In genomic region chr19:57362997-57363705, GRCh38 we compare ENCODE assay signal across 8 cellular contexts. TPM values are rescaled to one million over a fixed set of nuclear protein-coding genes. Genes with fewer than 3 reads are reported as not detected.
A peak's percentile ranks its signal among the peaks of the same experiment; 100 is the strongest.
DNase-seq lines count a peak whose midpoint lies in the region; ATAC-seq and TF ChIP-seq lines count a peak whose summit lies in the region.

TSS of gene TRAPPC2B (plus strand) at chr19:57363551. CDS start at chr19:57364834, 1,283 bp downstream.
TSS of gene ZNF547 (plus strand) at chr19:57363551. CDS start at chr19:57368556, 5,005 bp downstream.

- DNase-seq in DMS53 (lab: John Stamatoyannopoulos, UW) (peak; percentile 100), PC-9 (peak; percentile 99), erythroblast (lab: John Stamatoyannopoulos, UW) (peak; percentile 100), mucosa of gallbladder (ENCODE audit: low spot score) (peak; percentile 100)
- DNase-seq in Jurkat, Clone E6-1 (ENCODE audit: low read depth, low spot score), result peak; percentile 99
- peak; percentile 98 for DNase-seq in activated T-cell treated with anti-CD3 and anti-CD28 coated beads, Interleukin-2, amount 50 U/mL, for 4 hours
- peak; percentile 96 for DNase-seq in stimulated activated CD8-positive, alpha-beta memory T cell treated with anti-CD3 and anti-CD28 coated beads, Interleukin-4, amount 100 ng/mL, for 24 hours (ENCODE audit: low read depth)

- H2AFZ ChIP-seq in PC-9, result peak within 1 kb of the TSS; percentile 96

- BruUV-seq in PC-9 (replicated peaks; lab: Mats Ljungman, UMichigan), result no TSS peak

- H3K27ac ChIP-seq in PC-9, result peak within 1 kb of the TSS; percentile 47

- peaks cover 16% of the 10 kb centered on the region for H3K9me3 Mint-ChIP-seq in activated T-cell treated with anti-CD3 and anti-CD28 coated beads, Interleukin-2, amount 50 U/mL, for 4 hours

- H3K4me1 Mint-ChIP-seq in activated T-cell treated with anti-CD3 and anti-CD28 coated beads, Interleukin-2, amount 50 U/mL, for 4 hours (ENCODE audit: low read depth), result peaks cover 14% of the 10 kb centered on the region

- peak; percentile 89 for ATAC-seq in GM21717 (IDR thresholded peaks at IDR 0.05; ENCODE audit: unreplicated experiment)
- peak; percentile 96 to 98 for ATAC-seq in activated T-cell treated with anti-CD3 and anti-CD28 coated beads, Interleukin-2, amount 50 U/mL, for 4 hours

- peaks cover 30% of the 10 kb centered on the region for H3K36me3 Mint-ChIP-seq in activated T-cell treated with anti-CD3 and anti-CD28 coated beads, Interleukin-2, amount 50 U/mL, for 4 hours (ENCODE audit: insufficient read depth)

- POLR2A ChIA-PET in PC-9 (lab: Charles Lee; ENCODE audit: unreplicated experiment), result interaction anchor here (0.8 to 1.3 kb wide), 2 partner anchors 29 to 61 kb away, joined by 8 to 9 read pairs; no protein-coding TSS in a partner anchor

- no peaks in the 10 kb centered on the region for H4K20me1 ChIP-seq in PC-9 (ENCODE audit: insufficient read depth)

- H3K4me2 ChIP-seq in PC-9, result peak within 1 kb of the TSS; percentile 71

- CTCF ChIA-PET in PC-9 (lab: Charles Lee), result interaction anchor here (0.6 kb wide), 2 partner anchors 27 to 49 kb away, joined by 3 to 8 read pairs; partner anchors contain the start of gene ZNF548

- intact Hi-C loops in PC-9 (cut with micrococcal nuclease; ENCODE audit: unreplicated experiment), result loop anchor here (1.0 kb wide), 3 partner anchors 26 to 83 kb away; partner anchors contain the start of genes ZNF460, ZNF548 and ZNF749

- H3K4me1 ChIP-seq in PC-9 (replicated peaks; ENCODE audit: insufficient read depth), result peaks cover 6% of the 10 kb centered on the region; the same call in 1 of the 2 replicates

- no peaks in the 10 kb centered on the region for H3K27me3 ChIP-seq in PC-9 (ENCODE audit: insufficient read depth, low read depth)

- peaks cover 23% of the 10 kb centered on the region for H3K79me2 ChIP-seq in PC-9 (ENCODE audit: low read depth)

- no peaks in the 10 kb centered on the region for H3K9me2 ChIP-seq in PC-9 (ENCODE audit: insufficient read depth)

- peak within 1 kb of the TSS; percentile 91 for H3K4me3 ChIP-seq in Jurkat, Clone E6-1 (ENCODE audit: low read length)
- H3K4me3 ChIP-seq in PC-9, result peak within 1 kb of the TSS; percentile 72

- peaks cover 5% of the 10 kb centered on the region; the same call in 1 of the 2 replicates for H3K9me3 ChIP-seq in PC-9 (ENCODE audit: insufficient read depth, low read depth)

- H3F3A ChIP-seq in PC-9 (ENCODE audit: insufficient read depth, low read depth), result peaks cover 9% of the 10 kb centered on the region

- no peak for TF ChIP-seq CTCF in PC-9 (conservative IDR thresholded peaks at IDR 0.05)

- TF ChIP-seq POLR2A in erythroblast (IDR thresholded peaks at IDR 0.05; ENCODE audit: low read length), result peak; percentile 93

- H3K4me3 Mint-ChIP-seq in activated T-cell treated with anti-CD3 and anti-CD28 coated beads, Interleukin-2, amount 50 U/mL, for 4 hours, result peak within 1 kb of the TSS; percentile 89

- H3K36me3 ChIP-seq in PC-9 (ENCODE audit: low read depth), result peaks cover 6% of the 10 kb centered on the region; the same call in 1 of the 2 replicates

- no peaks in the 10 kb centered on the region for H3K27me3 Mint-ChIP-seq in activated T-cell treated with anti-CD3 and anti-CD28 coated beads, Interleukin-2, amount 50 U/mL, for 4 hours (ENCODE audit: low read depth)

RNA-seq across cellular contexts. Expression of gene TRAPPC2B, which starts in this region (rescaled TPM):
- 21.2 TPM for polyA plus RNA-seq in Jurkat, Clone E6-1 (2012; ENCODE audit: insufficient read depth, insufficient read length)
- total RNA-seq in PC-9 (2021) (14.1 and 15.3 TPM in 2 replicates), mucosa of gallbladder (10.6 TPM)
- total RNA-seq in activated T-cell treated with anti-CD3 and anti-CD28 coated beads, Interleukin-2, amount 50 U/mL, for 4 hours, result 1 to 10 TPM; 1.8 to 4.5 (median 3.3) TPM

RNA-seq across cellular contexts. Expression of gene ZNF547, which starts in this region (rescaled TPM):
- polyA plus RNA-seq in Jurkat, Clone E6-1 (2012; ENCODE audit: insufficient read depth, insufficient read length), result 2.0 TPM
- total RNA-seq in PC-9 (2021), result 3.1 and 6.0 TPM in 2 replicates
- under 1 TPM; 0.63 to 0.76 (median 0.71) TPM for total RNA-seq in activated T-cell treated with anti-CD3 and anti-CD28 coated beads, Interleukin-2, amount 50 U/mL, for 4 hours
- total RNA-seq in mucosa of gallbladder, result 5.6 TPM

Comparison
In these comparisons a context has a peak if more than half of its experiments do, and no peak if none do; other contexts are left out.
1. Peak in every context shown above with its lines: DNase-seq, ATAC-seq, H3K4me3 ChIP-seq and H3K27ac ChIP-seq.